11 cellular contexts compared by ENCODE assay signal in the genomic region with DNA sequence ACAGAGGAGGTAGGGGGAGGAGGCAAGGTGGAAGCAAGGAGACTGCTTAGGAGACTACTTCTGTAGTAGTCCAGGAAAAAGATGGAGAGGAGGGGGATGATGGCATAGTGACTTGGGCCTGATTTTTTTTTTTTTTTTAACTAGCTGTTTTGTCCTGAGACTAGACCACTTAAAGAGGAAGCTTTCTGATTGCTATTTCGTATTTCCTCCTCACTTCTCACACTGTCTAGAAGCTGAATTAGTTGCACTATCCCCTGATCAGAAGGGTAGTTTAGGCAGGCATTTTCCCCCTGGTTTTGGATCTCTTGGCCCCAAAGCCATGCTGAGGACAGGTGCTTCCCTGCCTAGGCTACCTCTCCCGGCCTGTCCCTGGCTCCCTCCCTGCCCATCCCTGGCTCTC. TPM values are rescaled to one million over a fixed set of nuclear protein-coding genes. Genes with fewer than 3 reads are reported as not detected.
A peak's percentile ranks its signal among the peaks of the same experiment; 100 is the strongest.
DNase-seq lines count a peak whose midpoint lies in the region; ATAC-seq and TF ChIP-seq lines count a peak whose summit lies in the region.
"Had no signal": no experiment of that assay in that cellular context is flagged by ENCODE, and none has a peak within 500 bp of the region (broad histone marks: within the 10 kb centered on the region; RNA-seq: fewer than 3 reads in every experiment).

No MANE protein-coding gene starts in this region.

- H3K27me3 ChIP-seq in CD8-positive, alpha-beta T cell (ENCODE audit: insufficient read depth, low read length), result no peaks in the 10 kb centered on the region
- no peaks in the 10 kb centered on the region for H3K27me3 ChIP-seq in neuronal stem cell (ENCODE audit: control insufficient read depth in 3 of 3, insufficient read depth in 3 of 3, low read depth in 1 of 3, low read length in 3 of 3)

- H2BK12ac ChIP-seq in neuronal stem cell (ENCODE audit: low read length), result no peak overlapping the region

- no peak overlapping the region for H3K18ac ChIP-seq in neuronal stem cell (ENCODE audit: low read length)

- peaks cover 6% of the 10 kb centered on the region for H3K79me1 ChIP-seq in neuronal stem cell (ENCODE audit: low read depth, low read length)

- H4K8ac ChIP-seq in neuronal stem cell (ENCODE audit: low read depth, low read length), result no peak overlapping the region

- H3K27ac ChIP-seq in CD8-positive, alpha-beta T cell (ENCODE audit: low read depth, low read length), result no peak overlapping the region
- no peak overlapping the region for H3K27ac ChIP-seq in neuronal stem cell (replicated peaks; ENCODE audit: low read length)

- H3K23ac ChIP-seq in neuronal stem cell (ENCODE audit: low read depth, low read length, poor library complexity), result no peak overlapping the region

- H2AFZ ChIP-seq in neuronal stem cell (ENCODE audit: low read length), result no peak overlapping the region

- no peaks in the 10 kb centered on the region for H3K36me3 ChIP-seq in CD8-positive, alpha-beta T cell (ENCODE audit: insufficient read depth, low read length)
- H3K36me3 ChIP-seq in neuronal stem cell (replicated peaks in 1 of 2; ENCODE audit: control insufficient read depth in 2 of 2, insufficient read depth in 2 of 2, low read length in 2 of 2), result peaks cover 0 to 15% of the 10 kb centered on the region in 2 donors

- ATAC-seq in CD8-positive, alpha-beta T cell, result peak; percentile 30
- ATAC-seq in GM21576 (IDR thresholded peaks at IDR 0.05; ENCODE audit: unreplicated experiment) (peak; percentile 57), HG03025 (IDR thresholded peaks at IDR 0.05; ENCODE audit: low FRiP score, unreplicated experiment) (no peak)
- ATAC-seq in activated naive CD8-positive, alpha-beta T cell treated with anti-CD3 and anti-CD28 coated beads, Interleukin-2, amount 10 ng/mL, durations not matched to agents 7 days and 5 days (ENCODE audit: low read depth), result no peak
- ATAC-seq in activated CD4-positive, CD25-positive, alpha-beta regulatory T cell treated with anti-CD3 and anti-CD28 coated beads, Interleukin-2, amount 50 U/mL, for 24 hours, result no peak

- H3K4ac ChIP-seq in neuronal stem cell (ENCODE audit: low read length), result no peak overlapping the region

- H3K27me3 Mint-ChIP-seq in CD8-positive, alpha-beta T cell (ENCODE audit: low read depth), result no peaks in the 10 kb centered on the region
- no peaks in the 10 kb centered on the region for H3K27me3 Mint-ChIP-seq in activated naive CD8-positive, alpha-beta T cell treated with anti-CD3 and anti-CD28 coated beads, Interleukin-2, amount 10 ng/mL, durations not matched to agents 7 days and 5 days

- H3K4me1 Mint-ChIP-seq in CD8-positive, alpha-beta T cell (ENCODE audit: low read depth), result peaks cover 91% of the 10 kb centered on the region
- H3K4me1 Mint-ChIP-seq in activated naive CD8-positive, alpha-beta T cell treated with anti-CD3 and anti-CD28 coated beads, Interleukin-2, amount 10 ng/mL, durations not matched to agents 7 days and 5 days, result peaks cover 57% of the 10 kb centered on the region

- no peak for TF ChIP-seq CTCF in CD8-positive, alpha-beta T cell (IDR thresholded peaks at IDR 0.05)

- DNase-seq in CD8-positive, alpha-beta T cell, result no peak
- DNase-seq in activated naive CD8-positive, alpha-beta T cell treated with anti-CD3 and anti-CD28 coated beads, Interleukin-2, amount 10 ng/mL, durations not matched to agents 7 days and 5 days, result no peak
- no peak for DNase-seq in neuronal stem cell (ENCODE audit: low spot score)
- no peak for DNase-seq in medulla oblongata (ENCODE audit: extremely low spot score)
- DNase-seq: activated CD4-positive, CD25-positive, alpha-beta regulatory T cell; left ventricle myocardium superior; NCI-H1436; stimulated activated CD8-positive, alpha-beta memory T cell treated with anti-CD3 and anti-CD28 coated beads, Interleukin-4, amount 100 ng/mL, for 48 hours had no signal

- no peak overlapping the region for H2BK5ac ChIP-seq in neuronal stem cell (ENCODE audit: low read length)

- POLR2A ChIA-PET in CD8-positive, alpha-beta T cell (lab: Charles Lee), result no interaction called here
- POLR2A ChIA-PET in activated naive CD8-positive, alpha-beta T cell treated with anti-CD3 and anti-CD28 coated beads, Interleukin-2, amount 10 ng/mL, durations not matched to agents 7 days and 5 days (lab: Charles Lee), result interaction anchor here (0.6 kb wide), 1 partner anchor 11 kb away, joined by 3 read pairs; no protein-coding TSS in a partner anchor

- H4K91ac ChIP-seq in neuronal stem cell (ENCODE audit: low read depth, low read length, poor library complexity), result no peak overlapping the region

- H2BK120ac ChIP-seq in neuronal stem cell (ENCODE audit: low read depth, low read length), result no peak overlapping the region

- peaks cover 77% of the 10 kb centered on the region for H3K4me1 ChIP-seq in CD8-positive, alpha-beta T cell (ENCODE audit: insufficient read depth, low read length)
- H3K4me1 ChIP-seq in neuronal stem cell (ENCODE audit: control insufficient read depth in 2 of 2, insufficient read depth in 1 of 2, low read depth in 1 of 2, low read length in 2 of 2), result peaks cover 11 to 27% of the 10 kb centered on the region in 2 donors

- H2BK15ac ChIP-seq in neuronal stem cell (ENCODE audit: low read length), result no peak overlapping the region

- H3K4me3 Mint-ChIP-seq in CD8-positive, alpha-beta T cell, result peak overlapping the region; percentile 3
- H3K4me3 Mint-ChIP-seq in activated naive CD8-positive, alpha-beta T cell treated with anti-CD3 and anti-CD28 coated beads, Interleukin-2, amount 10 ng/mL, durations not matched to agents 7 days and 5 days, result peak overlapping the region; percentile 2

- H3K9me3 Mint-ChIP-seq in CD8-positive, alpha-beta T cell, result no peaks in the 10 kb centered on the region
- no peaks in the 10 kb centered on the region for H3K9me3 Mint-ChIP-seq in activated naive CD8-positive, alpha-beta T cell treated with anti-CD3 and anti-CD28 coated beads, Interleukin-2, amount 10 ng/mL, durations not matched to agents 7 days and 5 days

- no peak overlapping the region for H3K4me2 ChIP-seq in neuronal stem cell (ENCODE audit: insufficient read depth, low read length, poor library complexity, severe bottlenecking)

- H3K9ac ChIP-seq in neuronal stem cell (ENCODE audit: low read depth, low read length, poor library complexity), result peak overlapping the region; percentile 18

- no peak overlapping the region for H2AK5ac ChIP-seq in neuronal stem cell (ENCODE audit: low read depth, low read length)

- H3K9me3 ChIP-seq in CD8-positive, alpha-beta T cell (ENCODE audit: low read length), result no peaks in the 10 kb centered on the region
- no peaks in the 10 kb centered on the region for H3K9me3 ChIP-seq in neuronal stem cell (replicated peaks in 1 of 2; ENCODE audit: control insufficient read depth in 2 of 2, insufficient read depth in 1 of 2, low read depth in 1 of 2, low read length in 2 of 2)

- peaks cover 9% of the 10 kb centered on the region for H3K36me3 Mint-ChIP-seq in CD8-positive, alpha-beta T cell
- H3K36me3 Mint-ChIP-seq in activated naive CD8-positive, alpha-beta T cell treated with anti-CD3 and anti-CD28 coated beads, Interleukin-2, amount 10 ng/mL, durations not matched to agents 7 days and 5 days, result peaks cover 4% of the 10 kb centered on the region

- intact Hi-C loops in CD8-positive, alpha-beta T cell (cut with DNase I, micrococcal nuclease), result no loop called here

- peak overlapping the region; percentile 59 for H3K14ac ChIP-seq in neuronal stem cell (ENCODE audit: low read length)

- H3K4me3 ChIP-seq in CD8-positive, alpha-beta T cell (ENCODE audit: low read depth, low read length), result no peak overlapping the region
- no peak overlapping the region for H3K4me3 ChIP-seq in neuronal stem cell (ENCODE audit: low read length in 2 of 2)

- WGBS in neuronal stem cell (ENCODE audit: extremely low coverage in 2 of 2, insufficient read length in 2 of 2, insufficient replicate concordance in 1 of 2), 2 donors, result no CpG with 5 or more reads among the region's 2 CpGs

- peak overlapping the region; percentile 79 for H3K27ac Mint-ChIP-seq in CD8-positive, alpha-beta T cell
- peak overlapping the region; percentile 78 for H3K27ac Mint-ChIP-seq in activated naive CD8-positive, alpha-beta T cell treated with anti-CD3 and anti-CD28 coated beads, Interleukin-2, amount 10 ng/mL, durations not matched to agents 7 days and 5 days

- CTCF ChIA-PET in CD8-positive, alpha-beta T cell (lab: Charles Lee), result no interaction called here

RNA-seq across cellular contexts. Expression of a gene that starts 14.9 kb away (rescaled TPM):
- 10 to 100 TPM; 70.4 to 80.5 TPM for total RNA-seq in CD8-positive, alpha-beta T cell
- total RNA-seq in activated naive CD8-positive, alpha-beta T cell treated with anti-CD3 and anti-CD28 coated beads, Interleukin-2, amount 10 ng/mL, durations not matched to agents 7 days and 5 days, result 100 to 1,000 TPM; 165 to 175 TPM
- 96.5 TPM for polyA plus RNA-seq in neuronal stem cell (2013, experiment 1 of 2)
- polyA plus RNA-seq in neuronal stem cell (2013, experiment 2 of 2), result 92.3 TPM

Comparison
In these comparisons a context has a peak if more than half of its experiments do, and no peak if none do; other contexts are left out.
1. ATAC-seq: peak in CD8-positive, alpha-beta T cell (single experiment) and GM21576 (single experiment); none in activated naive CD8-positive, alpha-beta T cell treated with anti-CD3 and anti-CD28 coated beads, Interleukin-2, amount 10 ng/mL, durations not matched to agents 7 days and 5 days (single experiment), activated CD4-positive, CD25-positive, alpha-beta regulatory T cell treated with anti-CD3 and anti-CD28 coated beads, Interleukin-2, amount 50 U/mL, for 24 hours (0 of 2) and HG03025 (single experiment).